27 cellular contexts compared by ENCODE assay signal in the genomic region with DNA sequence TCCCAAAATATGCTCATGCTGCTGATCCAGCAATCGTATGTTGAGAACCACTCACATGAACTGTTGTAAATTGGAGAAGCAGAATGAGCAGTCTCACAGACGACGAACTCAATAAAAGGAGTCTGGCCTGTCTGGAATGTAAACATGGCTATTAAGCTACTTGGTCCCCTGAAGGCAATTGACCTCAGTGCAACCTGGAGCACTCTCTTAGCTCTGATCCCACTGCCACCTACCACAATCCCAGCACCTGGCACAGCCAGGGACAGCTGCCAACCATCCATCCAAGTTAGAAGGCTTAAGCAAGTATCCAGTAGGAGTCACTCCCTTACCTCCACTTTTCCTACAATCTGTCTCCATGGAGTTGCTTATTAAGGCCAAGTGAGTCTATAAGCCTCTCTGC.
DNase-seq lines count a peak whose midpoint lies in the region; ATAC-seq and TF ChIP-seq lines count a peak whose summit lies in the region.
"Had no signal": no experiment of that assay in that cellular context is flagged by ENCODE, and none has a peak within 500 bp of the region (broad histone marks: within the 10 kb centered on the region; RNA-seq: fewer than 3 reads in every experiment).

No MANE protein-coding gene starts in this region.

- H3K9me2 ChIP-seq in GM23338 (ENCODE audit: insufficient read depth) = no peaks in the 10 kb centered on the region
- no peaks in the 10 kb centered on the region for H3K9me2 ChIP-seq in SK-N-SH

- no peaks in the 10 kb centered on the region for H3K4me1 Mint-ChIP-seq in GM23338
- H3K4me1 Mint-ChIP-seq in progenitor cell of endocrine pancreas (ENCODE audit: low read depth) = peaks cover 33% of the 10 kb centered on the region
- H3K4me1 Mint-ChIP-seq: neural crest cell, T-helper 17 cell had no signal

- H3K27me3 Mint-ChIP-seq in GM23338 (ENCODE audit: insufficient read depth, low read depth, poor library complexity) (peaks cover 3% of the 10 kb centered on the region), progenitor cell of endocrine pancreas (peaks cover 43% of the 10 kb centered on the region)
- H3K27me3 Mint-ChIP-seq: T-helper 17 cell had no signal

- H3K36me3 ChIP-seq in GM23338 (ENCODE audit: insufficient read depth) (no peaks in the 10 kb centered on the region), SK-N-SH (replicated peaks in 1 of 2; ENCODE audit: control insufficient read depth in 1 of 2, insufficient read depth in 2 of 2, low read length in 1 of 2) (no peaks in the 10 kb centered on the region)
- H3K36me3 ChIP-seq: adrenal gland, transverse colon had no signal

- CTCF ChIA-PET in SK-N-SH (lab: Yijun Ruan, JAX) = no interaction called here

- no peaks in the 10 kb centered on the region for H3K9me3 Mint-ChIP-seq in GM23338
- no peaks in the 10 kb centered on the region for H3K9me3 Mint-ChIP-seq in progenitor cell of endocrine pancreas (ENCODE audit: low read depth)
- H3K9me3 Mint-ChIP-seq: HFFc6, neural crest cell had no signal

- H3K27ac Mint-ChIP-seq in GM23338 (no peak overlapping the region), progenitor cell of endocrine pancreas (peak overlapping the region; percentile 67)
- H3K27ac Mint-ChIP-seq: HFFc6, T-helper 17 cell had no signal

- H3K4me3 Mint-ChIP-seq in GM23338 = no peak overlapping the region
- H3K4me3 Mint-ChIP-seq in progenitor cell of endocrine pancreas (ENCODE audit: low read depth) = no peak overlapping the region
- H3K4me3 Mint-ChIP-seq: HFFc6, neural crest cell, T-helper 17 cell had no signal

- H3K4me1 ChIP-seq in GM23338 (ENCODE audit: insufficient read depth) (no peaks in the 10 kb centered on the region), SK-N-SH (ENCODE audit: control insufficient read depth in 1 of 2, insufficient read depth in 2 of 2, low read depth in 1 of 2, low read length in 1 of 2) (no peaks in the 10 kb centered on the region)
- H3K4me1 ChIP-seq: adrenal gland, psoas muscle, transverse colon had no signal

- DNase-seq in GM23338 (ENCODE audit: low spot score) = no peak
- peak; percentile 42 for DNase-seq in NCI-H146 treated with DMSO at 0.1 percent for 48 hours (lab: John Stamatoyannopoulos, UW; ENCODE audit: unreplicated experiment)
- DNase-seq in progenitor cell of endocrine pancreas (ENCODE audit: low spot score, unreplicated experiment) = no peak
- no peak for DNase-seq in SK-N-SH
- DNase-seq: activated CD4-positive, alpha-beta T cell treated with anti-CD3 and anti-CD28 coated beads, Interleukin-2, amount 50 U/mL, for 48 hours; activated gamma-delta T cell; adrenal gland; AML-193; HFFc6; IMR-90; left cardiac atrium; MM.1S; mucosa of descending colon; NCI-H2029; psoas muscle; Right ventricle myocardium superior; stimulated activated CD4-positive, alpha-beta T cell treated with anti-CD3 and anti-CD28 coated beads, Interleukin-4, amount 100 ng/mL, for 1 hour; stimulated activated naive CD8-positive, alpha-beta T cell treated with anti-CD3 and anti-CD28 coated beads, Interleukin-15, Interleukin-2, amounts not matched to agents 100 U/mL and 50 U/mL, for 24 hours; T-helper 17 cell; transverse colon had no signal

- H3K9ac ChIP-seq in SK-N-SH = no peak overlapping the region

- POLR2A ChIA-PET in SK-N-SH (lab: Yijun Ruan, JAX) = no interaction called here

- no peaks in the 10 kb centered on the region for H3K9me3 ChIP-seq in SK-N-SH
- H3K9me3 ChIP-seq: adrenal gland, mucosa of descending colon, psoas muscle, transverse colon had no signal

- TF ChIP-seq RAD21 in SK-N-SH (IDR thresholded peaks at IDR 0.05; ENCODE audit: low read length) = no peak

- 0% methylated on average over 3 of the region's 3 CpGs for WGBS in SK-N-SH (ENCODE audit: low lambda C conversion rate)

- no peaks in the 10 kb centered on the region for H3F3A ChIP-seq in GM23338 (replicated peaks; ENCODE audit: low read depth)
- no peaks in the 10 kb centered on the region for H3F3A ChIP-seq in SK-N-SH (replicated peaks; ENCODE audit: insufficient read depth)

- H3K27ac ChIP-seq in GM23338 (ENCODE audit: low read depth) (no peak overlapping the region), VCaP (peak overlapping the region; percentile 20; the same call in 1 of the 2 replicates), SK-N-SH (ENCODE audit: low read depth in 2 of 2, low read length in 1 of 2) (no peak overlapping the region)
- H3K27ac ChIP-seq: adrenal gland, coronary artery, HL-60, psoas muscle, skin epidermis, transverse colon had no signal

- H3K27me3 ChIP-seq in GM23338 (ENCODE audit: insufficient read depth) (no peaks in the 10 kb centered on the region), SK-N-SH (ENCODE audit: insufficient read depth) (no peaks in the 10 kb centered on the region)
- H3K27me3 ChIP-seq: adrenal gland, transverse colon had no signal

- no peak overlapping the region for H3K4me3 ChIP-seq in GM23338
- H3K4me3 ChIP-seq in SK-N-SH (ENCODE audit: low read depth in 2 of 2, low read length in 1 of 2) = no peak overlapping the region
- H3K4me3 ChIP-seq: adrenal gland, coronary artery, mucosa of descending colon, psoas muscle, skin epidermis, transverse colon had no signal

- H3K79me2 ChIP-seq in GM23338 (replicated peaks; ENCODE audit: insufficient read depth) = no peaks in the 10 kb centered on the region
- H3K79me2 ChIP-seq in SK-N-SH (ENCODE audit: insufficient read depth) = no peaks in the 10 kb centered on the region

- no peak overlapping the region; the same call in 1 of the 2 replicates for H2AFZ ChIP-seq in GM23338
- no peak overlapping the region for H2AFZ ChIP-seq in SK-N-SH (ENCODE audit: low read depth)

- peak; percentile 28; the same call in 1 of the 3 replicates for ATAC-seq in GM23338
- ATAC-seq in HG03354 (IDR thresholded peaks at IDR 0.05; ENCODE audit: poor library complexity, severe bottlenecking, unreplicated experiment) = no peak
- ATAC-seq in GM21447 (IDR thresholded peaks at IDR 0.05; ENCODE audit: unreplicated experiment) = no peak
- ATAC-seq: left cardiac atrium; mucosa of descending colon; psoas muscle; stimulated activated naive CD8-positive, alpha-beta T cell treated with anti-CD3 and anti-CD28 coated beads, Interleukin-15, Interleukin-2, amounts not matched to agents 100 U/mL and 50 U/mL, for 24 hours; T-helper 17 cell had no signal

- H3K4me2 ChIP-seq in GM23338 (no peak overlapping the region), SK-N-SH (no peak overlapping the region)

- no peak for TF ChIP-seq EP300 in SK-N-SH (IDR thresholded peaks at IDR 0.05; ENCODE audit: borderline replicate concordance in 1 of 2, low read depth in 1 of 2, low read length in 1 of 2)

- no peaks in the 10 kb centered on the region for H3K36me3 Mint-ChIP-seq in GM23338 (ENCODE audit: low read depth)
- H3K36me3 Mint-ChIP-seq in progenitor cell of endocrine pancreas (ENCODE audit: insufficient read depth) = no peaks in the 10 kb centered on the region

- no peaks in the 10 kb centered on the region for H4K20me1 ChIP-seq in GM23338 (replicated peaks; ENCODE audit: insufficient read depth)
- no peaks in the 10 kb centered on the region for H4K20me1 ChIP-seq in SK-N-SH (ENCODE audit: insufficient read depth)

- TF ChIP-seq CTCF in GM23338 (conservative IDR thresholded peaks at IDR 0.05; ENCODE audit: low read depth in 2 of 2) = 0 out of 4 replicates have a peak, but pooled peaks of 1 of the 2 experiments have one; percentile 9
- TF ChIP-seq CTCF in VCaP (conservative IDR thresholded peaks at IDR 0.05) = no peak
- no peak for TF ChIP-seq CTCF in progenitor cell of endocrine pancreas (IDR thresholded peaks at IDR 0.05; ENCODE audit: unreplicated experiment)
- no peak for TF ChIP-seq CTCF in SK-N-SH (IDR thresholded peaks at IDR 0.05)

TF ChIP-seq in GM23338, 12 proteins besides CTCF, POLR2A, EP300 and RAD21:
- TF ChIP-seq EZH2phosphoT487 (IDR thresholded peaks at IDR 0.05; ENCODE audit: unreplicated experiment) (no peak), ZNF114 (CRISPR knock-in tag; IDR thresholded peaks at IDR 0.05) (no peak), POLR2AphosphoS5 (IDR thresholded peaks at IDR 0.05; ENCODE audit: low read depth) (no peak), NANOG (IDR thresholded peaks at IDR 0.05; ENCODE audit: borderline replicate concordance) (no peak)

TF ChIP-seq in SK-N-SH, 30 proteins besides CTCF, POLR2A, EP300 and RAD21:
- TF ChIP-seq YY1 (IDR thresholded peaks at IDR 0.05; ENCODE audit: low read depth) (no peak), SIN3A (IDR thresholded peaks at IDR 0.05; ENCODE audit: borderline replicate concordance, low read depth, low read length) (no peak), MEF2A (IDR thresholded peaks at IDR 0.05; ENCODE audit: borderline replicate concordance, low read depth) (no peak), EZH2phosphoT487 (IDR thresholded peaks at IDR 0.05; ENCODE audit: borderline replicate concordance, low read depth) (no peak)
- TF ChIP-seq, protein P1, sequence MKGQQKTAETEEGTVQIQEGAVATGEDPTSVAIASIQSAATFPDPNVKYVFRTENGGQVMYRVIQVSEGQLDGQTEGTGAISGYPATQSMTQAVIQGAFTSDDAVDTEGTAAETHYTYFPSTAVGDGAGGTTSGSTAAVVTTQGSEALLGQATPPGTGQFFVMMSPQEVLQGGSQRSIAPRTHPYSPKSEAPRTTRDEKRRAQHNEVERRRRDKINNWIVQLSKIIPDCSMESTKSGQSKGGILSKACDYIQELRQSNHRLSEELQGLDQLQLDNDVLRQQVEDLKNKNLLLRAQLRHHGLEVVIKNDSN (IDR thresholded peaks at IDR 0.05; ENCODE audit: borderline replicate concordance, low read depth) = no peak
